Comparison of ENCODE assay signal across 7 cellular contexts in genomic region chr6:106141441-106142237, GRCh38.
A peak's percentile ranks its signal among the peaks of the same experiment; 100 is the strongest.
DNase-seq lines count a peak whose midpoint lies in the region; ATAC-seq lines count a peak whose summit lies in the region.

No MANE protein-coding gene starts in this region.

- DNase-seq in activated T-cell treated with anti-CD3 and anti-CD28 coated beads for 4 hours (peak; percentile 37), superior temporal gyrus (ENCODE audit: extremely low spot score) (no peak), GM03348 (ENCODE audit: low spot score) (no peak)
- DNase-seq in stimulated activated CD4-positive, alpha-beta T cell treated with anti-CD3 and anti-CD28 coated beads, Interleukin-15, amount 100 ng/mL, for 24 hours = peak; percentile 70
- DNase-seq in central memory CD4-positive, alpha-beta T cell = no peak

- ATAC-seq in GM19455 (IDR thresholded peaks at IDR 0.05; ENCODE audit: unreplicated experiment) (peak; percentile 78), HG03280 (IDR thresholded peaks at IDR 0.05; ENCODE audit: unreplicated experiment) (peak; percentile 73)

Comparison
In these comparisons a context has a peak if more than half of its experiments do, and no peak if none do; other contexts are left out.
1. DNase-seq: peak in activated T-cell treated with anti-CD3 and anti-CD28 coated beads for 4 hours (single experiment) and stimulated activated CD4-positive, alpha-beta T cell treated with anti-CD3 and anti-CD28 coated beads, Interleukin-15, amount 100 ng/mL, for 24 hours (single experiment); none in superior temporal gyrus (single experiment), GM03348 (single experiment) and central memory CD4-positive, alpha-beta T cell (single experiment).